Comparison of ENCODE assay signal across 22 cellular contexts in the genomic region with DNA sequence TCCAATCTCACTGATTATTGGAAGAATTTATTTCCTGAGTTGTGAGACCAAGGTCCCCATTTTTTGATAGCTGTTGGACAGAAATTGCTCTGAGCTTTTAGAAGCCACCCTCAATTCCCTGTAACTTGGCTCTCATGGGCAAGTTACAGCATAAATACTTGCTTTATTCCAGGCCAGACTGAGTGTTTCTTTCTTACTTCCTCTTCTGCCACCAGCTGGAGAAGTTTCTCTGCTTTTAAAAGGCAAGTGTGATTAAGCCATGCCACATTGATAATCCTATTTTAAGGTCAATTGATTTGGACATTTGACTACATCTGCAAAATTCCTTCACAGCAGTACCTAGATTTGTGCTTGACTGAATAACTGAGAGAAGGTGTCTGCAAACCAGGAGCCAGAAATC. TPM values are rescaled to one million over a fixed set of nuclear protein-coding genes. Genes with fewer than 3 reads are reported as not detected.
DNase-seq lines count a peak whose midpoint lies in the region; ATAC-seq and TF ChIP-seq lines count a peak whose summit lies in the region.
"Had no signal": no experiment of that assay in that cellular context is flagged by ENCODE, and none has a peak within 500 bp of the region (broad histone marks: within the 10 kb centered on the region; RNA-seq: fewer than 3 reads in every experiment).

No MANE protein-coding gene starts in this region.

- no peaks in the 10 kb centered on the region for H3K27me3 Mint-ChIP-seq in dendritic cell treated with granulocyte-macrophage colony-stimulating factor and Interleukin-4, amounts not matched to agents 40 ng/mL and 50 ng/mL, for 4 days

- H3K4me3 ChIP-seq in tibial nerve: no peak overlapping the region
- no peak overlapping the region for H3K4me3 ChIP-seq in MM.1S (ENCODE audit: low read length)
- H3K4me3 ChIP-seq: GM23248, HAP-1 had no signal

- no peaks in the 10 kb centered on the region for H3K79me2 ChIP-seq in MM.1S (ENCODE audit: low read length)

- no peaks in the 10 kb centered on the region for H3K9me3 Mint-ChIP-seq in dendritic cell treated with granulocyte-macrophage colony-stimulating factor and Interleukin-4, amounts not matched to agents 40 ng/mL and 50 ng/mL, for 4 days

- H3K36me3 ChIP-seq in tibial nerve: no peaks in the 10 kb centered on the region
- H3K36me3 ChIP-seq in MM.1S (replicated peaks; ENCODE audit: insufficient read depth, low read length): no peaks in the 10 kb centered on the region
- H3K36me3 ChIP-seq: BE2C, HAP-1 had no signal

- no peaks in the 10 kb centered on the region for H3F3A ChIP-seq in MM.1S (ENCODE audit: insufficient read depth, low read length)

- H3K4me3 Mint-ChIP-seq in dendritic cell treated with granulocyte-macrophage colony-stimulating factor and Interleukin-4, amounts not matched to agents 40 ng/mL and 50 ng/mL, for 4 days: no peak overlapping the region
- H3K4me3 Mint-ChIP-seq: CD4-positive, alpha-beta memory T cell had no signal

- no peaks in the 10 kb centered on the region for H3K9me2 ChIP-seq in MM.1S (replicated peaks; ENCODE audit: insufficient read depth, low read length)
- H3K9me2 ChIP-seq: SK-N-SH had no signal

- TF ChIP-seq EP300 in tibial nerve (IDR thresholded peaks at IDR 0.05): no peak

- no peak overlapping the region for H2AFZ ChIP-seq in MM.1S (ENCODE audit: low read length)
- H2AFZ ChIP-seq: GM23248 had no signal

- H3K27me3 ChIP-seq in tibial nerve (no peaks in the 10 kb centered on the region), MM.1S (replicated peaks; ENCODE audit: insufficient read depth, low read length) (no peaks in the 10 kb centered on the region)
- H3K27me3 ChIP-seq: BE2C had no signal

- no peak for TF ChIP-seq CTCF in tibial nerve (IDR thresholded peaks at IDR 0.05)
- TF ChIP-seq CTCF in MM.1S (IDR thresholded peaks at IDR 0.05; ENCODE audit: low read length): no peak

- H3K27ac ChIP-seq in tibial nerve: no peak overlapping the region
- no peak overlapping the region for H3K27ac ChIP-seq in MM.1S (ENCODE audit: low read length)
- H3K27ac ChIP-seq: GM23248 had no signal

- DNase-seq in SKM-1 treated with dmso at 0.1 percent for 144 hours (lab: John Stamatoyannopoulos, UW; ENCODE audit: unreplicated experiment) (peak; percentile 33), SKM-1 (lab: John Stamatoyannopoulos, UW; ENCODE audit: unreplicated experiment) (no peak), MV-4-11 (lab: John Stamatoyannopoulos, UW) (peak; percentile 81), sciatic nerve (ENCODE audit: low spot score) (no peak), epidermal melanocyte (ENCODE audit: insufficient read length, low spot score) (no peak), tibial nerve (ENCODE audit: low spot score in 2 of 2) (no peak), MM.1S (no peak)
- DNase-seq: BE2C; CD4-positive, alpha-beta memory T cell; EL; GM23248; IMR-90; NCI-H1417 treated with DMSO at 0.1 percent for 48 hours; NCI-H187 treated with DMSO at 0.1 percent for 48 hours; NCI-H526; Right ventricle myocardium superior; SK-N-SH had no signal

- H3K36me3 Mint-ChIP-seq in dendritic cell treated with granulocyte-macrophage colony-stimulating factor and Interleukin-4, amounts not matched to agents 40 ng/mL and 50 ng/mL, for 4 days (ENCODE audit: low read depth): no peaks in the 10 kb centered on the region

- H3K4me1 ChIP-seq in tibial nerve (no peaks in the 10 kb centered on the region), MM.1S (ENCODE audit: low read length) (0 out of 2 replicates have a peak, but pooled peaks cover under 1% of the 10 kb centered on the region)
- H3K4me1 ChIP-seq: BE2C, HAP-1 had no signal

- TF ChIP-seq POLR2A in tibial nerve (IDR thresholded peaks at IDR 0.05): no peak

- H3K27ac Mint-ChIP-seq in dendritic cell treated with granulocyte-macrophage colony-stimulating factor and Interleukin-4, amounts not matched to agents 40 ng/mL and 50 ng/mL, for 4 days: peak overlapping the region; percentile 55

- no peak overlapping the region for H3K4me2 ChIP-seq in MM.1S (ENCODE audit: low read depth, low read length)
- H3K4me2 ChIP-seq: SK-N-SH had no signal

- no peak overlapping the region for H3K9ac ChIP-seq in MM.1S (ENCODE audit: low read length)
- H3K9ac ChIP-seq: GM23248, SK-N-SH had no signal

- H3K9me3 ChIP-seq in tibial nerve (no peaks in the 10 kb centered on the region), MM.1S (replicated peaks; ENCODE audit: insufficient read depth, low read length) (no peaks in the 10 kb centered on the region)
- H3K9me3 ChIP-seq: BE2C, HAP-1 had no signal

- no peaks in the 10 kb centered on the region for H4K20me1 ChIP-seq in MM.1S (ENCODE audit: insufficient read depth, low read length)

- intact Hi-C loops in dendritic cell treated with granulocyte-macrophage colony-stimulating factor and Interleukin-4, amounts not matched to agents 40 ng/mL and 50 ng/mL, for 4 days (cut with micrococcal nuclease): no loop called here
- intact Hi-C loops in sciatic nerve (cut with DNase I): no loop called here

- peak; percentile 34 for ATAC-seq in sciatic nerve

- peaks cover 37% of the 10 kb centered on the region for H3K4me1 Mint-ChIP-seq in dendritic cell treated with granulocyte-macrophage colony-stimulating factor and Interleukin-4, amounts not matched to agents 40 ng/mL and 50 ng/mL, for 4 days (ENCODE audit: low read depth)
- H3K4me1 Mint-ChIP-seq: CD4-positive, alpha-beta memory T cell had no signal

RNA-seq across cellular contexts. Expression of a gene that starts 14.1 kb away (rescaled TPM):
- not detected for total RNA-seq in sciatic nerve
- not detected for total RNA-seq in tibial nerve
- total RNA-seq: A172, GM23248, IMR-90, LHCN-M2, OCI-LY7, Right ventricle myocardium superior had no signal

RNA-seq across cellular contexts. Expression of a gene that starts 20.3 kb away (rescaled TPM):
- total RNA-seq in sciatic nerve (0.40 TPM), tibial nerve (not detected)
- total RNA-seq: A172, GM23248, IMR-90, LHCN-M2, OCI-LY7, Right ventricle myocardium superior had no signal

RNA-seq across cellular contexts. Expression of a gene that starts 54.9 kb away (rescaled TPM):
- total RNA-seq in sciatic nerve (0.22 TPM), tibial nerve (1 to 10 TPM in 1 of 4 donors, under 1 TPM in 1, not detected in 2; 0.87 to 3.6 TPM)
- total RNA-seq: GM23248, IMR-90, LHCN-M2, OCI-LY7 had no signal

Comparison
In these comparisons a context has a peak if more than half of its experiments do, and no peak if none do; other contexts are left out.
1. DNase-seq: peak in SKM-1 treated with dmso at 0.1 percent for 144 hours (single experiment) and MV-4-11 (single experiment); none in SKM-1 (single experiment), sciatic nerve (single experiment), epidermal melanocyte (single experiment), tibial nerve (0 of 2) and MM.1S (single experiment).